Comparison of ENCODE assay signal across 23 cellular contexts in genomic region chr1:3668148-3668547, GRCh38. TPM values are rescaled to one million over a fixed set of nuclear protein-coding genes. Genes with fewer than 3 reads are reported as not detected.
A peak's percentile ranks its signal among the peaks of the same experiment; 100 is the strongest.
DNase-seq lines count a peak whose midpoint lies in the region; ATAC-seq, FAIRE-seq and TF ChIP-seq lines count a peak whose summit lies in the region.
"Had no signal": no experiment of that assay in that cellular context is flagged by ENCODE, and none has a peak within 500 bp of the region (broad histone marks: within the 10 kb centered on the region; RNA-seq: fewer than 3 reads in every experiment).

No MANE protein-coding gene starts in this region.

- no peak for TF ChIP-seq EP300 in GM12878 (IDR thresholded peaks at IDR 0.05; ENCODE audit: borderline replicate concordance in 1 of 2, control insufficient read depth in 1 of 2, low read depth in 2 of 2, low read length in 2 of 2)

- BruUV-seq in GM12878 (replicated peaks; lab: Mats Ljungman, UMichigan) (no TSS peak), A673 (replicated peaks; lab: Mats Ljungman, UMichigan) (no TSS peak)

- CTCF ChIA-PET in GM12878 (lab: Yijun Ruan, JAX) (interaction anchor here (4.1 kb wide), 1 partner anchor 9 kb away, joined by 36 read pairs; no protein-coding TSS in a partner anchor), A673 (lab: Charles Lee) (no interaction called here)

- H3K9me3 ChIP-seq in GM12878 (replicated peaks; ENCODE audit: control insufficient read depth, insufficient read depth, low read length), result no peaks in the 10 kb centered on the region
- H3K9me3 ChIP-seq in mucosa of descending colon, result no peaks in the 10 kb centered on the region
- no peaks in the 10 kb centered on the region for H3K9me3 ChIP-seq in A673 (ENCODE audit: low read depth, low read length, poor library complexity, severe bottlenecking)
- H3K9me3 ChIP-seq: adrenal gland, colonic mucosa, esophagus muscularis mucosa, gastroesophageal sphincter had no signal

- intact Hi-C loops in GM12878 (cut with micrococcal nuclease; ENCODE audit: unreplicated experiment) (loop anchor here (5.0 kb wide), 1 partner anchor 54 kb away; no protein-coding TSS in a partner anchor), mucosa of descending colon (cut with DNase I, micrococcal nuclease) (no loop called here), A673 (cut with micrococcal nuclease; ENCODE audit: unreplicated experiment) (no loop called here)

- H3K4me2 ChIP-seq in GM12878 (ENCODE audit: control insufficient read depth, insufficient read depth), result peak overlapping the region; percentile 99
- H3K4me2 ChIP-seq: KMS-11 had no signal

- H3K36me3 ChIP-seq in GM12878 (ENCODE audit: control insufficient read depth in 2 of 2, insufficient read depth in 2 of 2, low read length in 1 of 2) (peaks cover 0 to 12% of the 10 kb centered on the region in 2 experiments; a peak in 2 of 4 replicates), mucosa of descending colon (ENCODE audit: low read depth) (no peaks in the 10 kb centered on the region), A673 (ENCODE audit: insufficient read depth, low read length, poor library complexity, severe bottlenecking) (no peaks in the 10 kb centered on the region)
- H3K36me3 ChIP-seq: adrenal gland, brain microvascular endothelial cell, colonic mucosa, esophagus muscularis mucosa, gastroesophageal sphincter had no signal

- DNase-seq in DMS53 (lab: John Stamatoyannopoulos, UW) (peak; percentile 63), DMS53 treated with DMSO at 0.1 percent for 48 hours (lab: John Stamatoyannopoulos, UW; ENCODE audit: unreplicated experiment) (no peak), GM12891 (ENCODE audit: insufficient read length, low spot score) (no peak), GM12878 (ENCODE audit: low read depth, low spot score) (no peak), mucosa of descending colon (peak in 2 of 3 donors; percentile 30 to 44), EL (no peak), A673 (ENCODE audit: low spot score) (no peak), foreskin fibroblast (no peak)
- DNase-seq: activated CD8-positive, alpha-beta T cell treated with anti-CD3 and anti-CD28 coated beads for 36 hours; brain microvascular endothelial cell; effector memory CD8-positive, alpha-beta T cell; T-helper 9 cell had no signal

- peaks cover 80% of the 10 kb centered on the region for H3K79me2 ChIP-seq in GM12878 (ENCODE audit: control insufficient read depth, insufficient read depth, low read length)

- RAD21 ChIA-PET in GM12878 (lab: Charles Lee; ENCODE audit: unreplicated experiment), result interaction anchor here (4.6 to 5.7 kb wide), 2 partner anchors 9 to 13 kb away, joined by 80 to 117 read pairs; no protein-coding TSS in a partner anchor

- peaks cover 71% of the 10 kb centered on the region for H3K4me1 ChIP-seq in GM12878 (ENCODE audit: control insufficient read depth, insufficient read depth, low read length)
- H3K4me1 ChIP-seq in mucosa of descending colon (ENCODE audit: low read depth), result peaks cover 11% of the 10 kb centered on the region
- peaks cover 15% of the 10 kb centered on the region for H3K4me1 ChIP-seq in A673 (ENCODE audit: insufficient read depth, low read length, poor library complexity, severe bottlenecking)
- H3K4me1 ChIP-seq: colonic mucosa had no signal

- no peaks in the 10 kb centered on the region for H4K20me1 ChIP-seq in GM12878 (ENCODE audit: control insufficient read depth, insufficient read depth)

- no peak overlapping the region for H3K4me3 ChIP-seq in GM12878
- no peak overlapping the region for H3K4me3 ChIP-seq in mucosa of descending colon
- H3K4me3 ChIP-seq in A673 (ENCODE audit: low read depth, low read length, poor library complexity, severe bottlenecking), result no peak overlapping the region
- H3K4me3 ChIP-seq in foreskin fibroblast (ENCODE audit: low read depth in 1 of 2, low read length in 2 of 2), result no peak overlapping the region
- H3K4me3 ChIP-seq: adrenal gland, colonic mucosa, esophagus muscularis mucosa, gastroesophageal sphincter had no signal

- TF ChIP-seq CTCF in GM12878 (IDR thresholded peaks at IDR 0.05 in 2 of 3, conservative IDR thresholded peaks at IDR 0.05 in 1 of 3; ENCODE audit: control insufficient read depth in 2 of 3, extremely low read depth in 1 of 3, insufficient read depth in 1 of 3, low read depth in 3 of 3, low read length in 3 of 3) (no peak), mucosa of descending colon (IDR thresholded peaks at IDR 0.05) (no peak), A673 (conservative IDR thresholded peaks at IDR 0.05; ENCODE audit: low read depth, low read length) (no peak), foreskin fibroblast (IDR thresholded peaks at IDR 0.05; ENCODE audit: low read depth, low read length) (no peak)

- in situ Hi-C loops in GM12878 (cut with MboI), result no loop called here

- WGBS in GM12878 (ENCODE audit: insufficient coverage, insufficient replicate concordance, low lambda C conversion rate, missing lambda C conversion rate), result 91% methylated on average over 8 of the region's 8 CpGs

- FAIRE-seq in GM12891 (lab: Jason Lieb, UNC), result peak; percentile 35
- no peak for FAIRE-seq in GM12878 (lab: Jason Lieb, UNC)
- FAIRE-seq: G401.6, keratinocyte had no signal

- no peak for TF ChIP-seq RAD21 in GM12878 (IDR thresholded peaks at IDR 0.05; ENCODE audit: insufficient read depth, low read depth, low read length)

- TF ChIP-seq POLR2A in GM12891 (IDR thresholded peaks at IDR 0.05; ENCODE audit: low read depth, low read length) (no peak), GM12878 (IDR thresholded peaks at IDR 0.05; ENCODE audit: low read depth, low read length) (no peak)

- H3K9ac ChIP-seq in GM12878 (ENCODE audit: control insufficient read depth, insufficient read depth, low read length), result 0 out of 2 replicates have a peak overlapping the region, but pooled peaks have one; percentile 82
- H3K9ac ChIP-seq: KMS-11 had no signal

- POLR2A ChIA-PET in GM12878 (lab: Charles Lee) (interaction anchor here (1.1 to 5.9 kb wide), 3 partner anchors 10 to 15 kb away, joined by 3 to 184 read pairs (median 3); partner anchors contain the start of genes TP73 and WRAP73), A673 (lab: Charles Lee; ENCODE audit: low non-redundant PET) (interaction anchor here (0.5 kb wide), 1 partner anchor 874 kb away, joined by 3 read pairs; no protein-coding TSS in a partner anchor)

- ATAC-seq in GM12878 (no peak), mucosa of descending colon (no peak)
- ATAC-seq: activated CD4-positive, CD25-positive, alpha-beta regulatory T cell treated with anti-CD3 and anti-CD28 coated beads, Interleukin-2, amount 50 U/mL, for 24 hours; activated CD8-positive, alpha-beta T cell treated with anti-CD3 and anti-CD28 coated beads for 36 hours; effector memory CD8-positive, alpha-beta T cell had no signal

- H3K27ac ChIP-seq in GM12878 (ENCODE audit: control insufficient read depth, insufficient read depth) (peak overlapping the region; percentile 98), A673 (ENCODE audit: low read depth, low read length, poor library complexity, severe bottlenecking) (no peak overlapping the region)
- H3K27ac ChIP-seq: 22Rv1, adrenal gland, brain microvascular endothelial cell, colonic mucosa, esophagus muscularis mucosa, gastroesophageal sphincter, KMS-11 had no signal

- H3K27me3 ChIP-seq in GM12878 (replicated peaks in 1 of 2; ENCODE audit: control insufficient read depth in 2 of 2, insufficient read depth in 2 of 2, low read length in 1 of 2), result no peaks in the 10 kb centered on the region
- H3K27me3 ChIP-seq in A673 (replicated peaks; ENCODE audit: insufficient read depth, low read depth, low read length, poor library complexity), result no peaks in the 10 kb centered on the region
- H3K27me3 ChIP-seq: brain microvascular endothelial cell, colonic mucosa had no signal

- SMC1A ChIA-PET in GM12878 (lab: Charles Lee; ENCODE audit: uncharacterized antibody, unreplicated experiment), result interaction anchor here (5.8 to 6.0 kb wide), 2 partner anchors 9 to 14 kb away, joined by 54 to 117 read pairs; partner anchors contain the start of gene TP73

- H2AFZ ChIP-seq in GM12878 (ENCODE audit: control insufficient read depth, low read depth, low read length), result no peak overlapping the region

RNA-seq across cellular contexts. Expression of gene TP73, which starts 15.8 kb away (rescaled TPM):
- polyA plus RNA-seq in GM12891 (2012; ENCODE audit: low read depth, missing spikeins), result 8.8 TPM
- 89.6 and 102 TPM in 2 replicates for total RNA-seq in GM12878 (2013; cell fraction: nucleolus; rRNA removed)
- total RNA-seq in GM12878 (2014; rRNA removed) (18.6 and 20.4 TPM in 2 replicates), GM12878 (2014; rRNA removed; fragmentation: Illumina TruSeq; extraction: Trizol) (7.8 and 8.5 TPM in 2 replicates), GM12878 (2021) (49.6 and 54.2 TPM in 2 replicates), mucosa of descending colon (under 1 TPM; 0.12 to 0.63 (median 0.51) TPM), A673 (2021) (10.0 and 12.3 TPM in 2 replicates)
- polyA plus RNA-seq in GM12878 (2011; ENCODE audit: low read depth), result 5.6 TPM
- polyA plus RNA-seq in GM12878 (2011; rRNA removed) (3.3 and 6.5 TPM in 2 replicates), GM12878 (2014; fragmentation: Illumina TruSeq; extraction: Trizol) (3.4 and 9.3 TPM in 2 replicates), GM12878 (2014; fragmentation: Nextera tagmentation; extraction: Ambion mirVana) (under 1 TPM; 0.08 to 0.22 TPM), GM12878 (2014; rRNA removed) (20.4 and 28.7 TPM in 2 replicates), GM12878 (2016; fragmentation: Nextera tagmentation; extraction: Ambion mirVana) (10 to 100 TPM; 24.8 to 29.4 TPM)
- polyA plus RNA-seq in GM12878 (2011; cell fraction: cytosol; rRNA removed), result 9.1 and 11.1 TPM in 2 replicates
- 63.3 and 74.6 TPM in 2 replicates for polyA plus RNA-seq in GM12878 (2011; cell fraction: nucleus; rRNA removed)
- polyA plus RNA-seq in GM12878 (2012), result 19.5 and 20.0 TPM in 2 replicates
- polyA minus RNA-seq in GM12878 (2011; rRNA and poly(A)+ RNA removed), result 10.9 and 22.2 TPM in 2 replicates
- 13.4 and 15.6 TPM in 2 replicates for polyA minus RNA-seq in GM12878 (2011; cell fraction: cytosol; rRNA and poly(A)+ RNA removed)
- 23.7 and 49.5 TPM in 2 replicates for polyA minus RNA-seq in GM12878 (2011; cell fraction: nucleus; rRNA and poly(A)+ RNA removed)
- total RNA-seq: esophagus muscularis mucosa, HT1080, osteoblast had no signal

RNA-seq across cellular contexts. Expression of gene WRAP73, which starts 18.2 kb away (rescaled TPM):
- 23.5 TPM for polyA plus RNA-seq in GM12891 (2012; ENCODE audit: low read depth, missing spikeins)
- 44.4 and 44.8 TPM in 2 replicates for total RNA-seq in GM12878 (2013; cell fraction: nucleolus; rRNA removed)
- total RNA-seq in GM12878 (2014; rRNA removed) (41.9 and 49.1 TPM in 2 replicates), GM12878 (2014; rRNA removed; fragmentation: Illumina TruSeq; extraction: Trizol) (22.8 and 23.8 TPM in 2 replicates), GM12878 (2021) (37.8 and 44.4 TPM in 2 replicates), mucosa of descending colon (10 to 100 TPM; 19.2 to 26.3 (median 21.0) TPM), A673 (2021) (41.2 and 41.8 TPM in 2 replicates)
- polyA plus RNA-seq in GM12878 (2011; ENCODE audit: low read depth), result 10.6 TPM
- polyA plus RNA-seq in GM12878 (2011; rRNA removed) (28.7 and 49.1 TPM in 2 replicates), GM12878 (2014; fragmentation: Illumina TruSeq; extraction: Trizol) (13.8 and 46.8 TPM in 2 replicates), GM12878 (2014; fragmentation: Nextera tagmentation; extraction: Ambion mirVana) (1 to 10 TPM; 3.2 to 7.6 TPM), GM12878 (2014; rRNA removed) (65.8 and 72.6 TPM in 2 replicates), GM12878 (2016; fragmentation: Nextera tagmentation; extraction: Ambion mirVana) (10 to 100 TPM; 52.5 to 58.5 TPM)
- polyA plus RNA-seq in GM12878 (2011; cell fraction: cytosol; rRNA removed), result 63.6 and 87.5 TPM in 2 replicates
- 186 and 229 TPM in 2 replicates for polyA plus RNA-seq in GM12878 (2011; cell fraction: nucleus; rRNA removed)
- polyA plus RNA-seq in GM12878 (2012), result 21.0 and 25.2 TPM in 2 replicates
- polyA minus RNA-seq in GM12878 (2011; rRNA and poly(A)+ RNA removed), result 22.7 and 36.0 TPM in 2 replicates
- polyA minus RNA-seq in GM12878 (2011; cell fraction: cytosol; rRNA and poly(A)+ RNA removed), result 15.2 and 22.9 TPM in 2 replicates
- polyA minus RNA-seq in GM12878 (2011; cell fraction: nucleus; rRNA and poly(A)+ RNA removed), result 34.2 and 49.2 TPM in 2 replicates

RNA-seq across cellular contexts. Expression of gene TPRG1L, which starts 43.3 kb away (rescaled TPM):
- polyA plus RNA-seq in GM12891 (2012; ENCODE audit: low read depth, missing spikeins), result 10.6 TPM
- 3.6 and 3.8 TPM in 2 replicates for total RNA-seq in GM12878 (2013; cell fraction: nucleolus; rRNA removed)
- total RNA-seq in GM12878 (2014; rRNA removed) (5.3 and 5.8 TPM in 2 replicates), GM12878 (2014; rRNA removed; fragmentation: Illumina TruSeq; extraction: Trizol) (7.3 and 7.6 TPM in 2 replicates), GM12878 (2021) (9.6 and 10.9 TPM in 2 replicates), mucosa of descending colon (10 to 100 TPM; 70.4 to 96.0 (median 76.1) TPM), A673 (2021) (13.4 and 13.7 TPM in 2 replicates)
- polyA plus RNA-seq in GM12878 (2011; ENCODE audit: low read depth), result 11.2 TPM
- polyA plus RNA-seq in GM12878 (2011; rRNA removed) (14.6 and 16.5 TPM in 2 replicates), GM12878 (2014; fragmentation: Illumina TruSeq; extraction: Trizol) (12.1 and 12.2 TPM in 2 replicates), GM12878 (2014; fragmentation: Nextera tagmentation; extraction: Ambion mirVana) (1 to 10 TPM; 1.5 to 5.2 TPM), GM12878 (2014; rRNA removed) (10.5 and 11.6 TPM in 2 replicates), GM12878 (2016; fragmentation: Nextera tagmentation; extraction: Ambion mirVana) (1 to 10 TPM; 6.9 to 8.3 TPM)
- 16.9 and 19.2 TPM in 2 replicates for polyA plus RNA-seq in GM12878 (2011; cell fraction: cytosol; rRNA removed)
- 5.5 and 7.1 TPM in 2 replicates for polyA plus RNA-seq in GM12878 (2011; cell fraction: nucleus; rRNA removed)
- 15.3 TPM in 2 replicates for polyA plus RNA-seq in GM12878 (2012)
- 9.4 and 14.6 TPM in 2 replicates for polyA minus RNA-seq in GM12878 (2011; rRNA and poly(A)+ RNA removed)
- polyA minus RNA-seq in GM12878 (2011; cell fraction: cytosol; rRNA and poly(A)+ RNA removed), result 5.7 and 6.7 TPM in 2 replicates
- 1.6 and 3.5 TPM in 2 replicates for polyA minus RNA-seq in GM12878 (2011; cell fraction: nucleus; rRNA and poly(A)+ RNA removed)

RNA-seq across cellular contexts. Expression of gene MEGF6, which starts 56.8 kb away (rescaled TPM):
- polyA plus RNA-seq in GM12891 (2012; ENCODE audit: low read depth, missing spikeins), result 0.40 TPM
- 23.2 and 27.8 TPM in 2 replicates for total RNA-seq in GM12878 (2013; cell fraction: nucleolus; rRNA removed)
- not detected in 2 replicates for total RNA-seq in GM12878 (2014; rRNA removed)
- total RNA-seq in GM12878 (2014; rRNA removed; fragmentation: Illumina TruSeq; extraction: Trizol), result not detected in 2 replicates
- total RNA-seq in GM12878 (2021), result 0.32 and 0.41 TPM in 2 replicates
- polyA plus RNA-seq in GM12878 (2011; ENCODE audit: low read depth), result not detected
- 0.06 TPM in 1 of 2 replicates, not detected in the other for polyA plus RNA-seq in GM12878 (2011; rRNA removed)
- 0.03 TPM in 2 replicates for polyA plus RNA-seq in GM12878 (2011; cell fraction: cytosol; rRNA removed)
- polyA plus RNA-seq in GM12878 (2011; cell fraction: nucleus; rRNA removed), result 1.6 and 1.8 TPM in 2 replicates
- 0.20 and 0.24 TPM in 2 replicates for polyA plus RNA-seq in GM12878 (2012)
- polyA plus RNA-seq in GM12878 (2014; fragmentation: Illumina TruSeq; extraction: Trizol), result not detected in 2 replicates
- not detected for polyA plus RNA-seq in GM12878 (2014; fragmentation: Nextera tagmentation; extraction: Ambion mirVana)
- polyA plus RNA-seq in GM12878 (2014; rRNA removed), result 0.01 and 0.03 TPM in 2 replicates
- not detected for polyA plus RNA-seq in GM12878 (2016; fragmentation: Nextera tagmentation; extraction: Ambion mirVana)
- polyA minus RNA-seq in GM12878 (2011; rRNA and poly(A)+ RNA removed), result 0.05 TPM in 1 of 2 replicates, not detected in the other
- polyA minus RNA-seq in GM12878 (2011; cell fraction: cytosol; rRNA and poly(A)+ RNA removed), result 0.21 and 0.27 TPM in 2 replicates
- 0.19 and 0.24 TPM in 2 replicates for polyA minus RNA-seq in GM12878 (2011; cell fraction: nucleus; rRNA and poly(A)+ RNA removed)
- total RNA-seq in mucosa of descending colon, result 10 to 100 TPM in 1 of 3 donors, 1 to 10 TPM in 2; 6.2 to 12.2 (median 8.5) TPM
- total RNA-seq in A673 (2021), result 2.8 and 7.8 TPM in 2 replicates

Comparison
In these comparisons a context has a peak if more than half of its experiments do, and no peak if none do; other contexts are left out.
1. DNase-seq: peak in DMS53 (single experiment) and mucosa of descending colon (2 of 3); none in DMS53 treated with DMSO at 0.1 percent for 48 hours (single experiment), GM12891 (single experiment), GM12878 (single experiment), EL (single experiment), A673 (single experiment) and foreskin fibroblast (0 of 2).